15 cellular contexts compared by ENCODE assay signal in genomic region chr4:83947111-83947510, GRCh38.
A peak's percentile ranks its signal among the peaks of the same experiment; 100 is the strongest.
DNase-seq lines count a peak whose midpoint lies in the region; ATAC-seq and TF ChIP-seq lines count a peak whose summit lies in the region.
"Had no signal": no experiment of that assay in that cellular context is flagged by ENCODE, and none has a peak within 500 bp of the region (broad histone marks: within the 10 kb centered on the region; RNA-seq: fewer than 3 reads in every experiment).

No MANE protein-coding gene starts in this region.

- H3K27ac Mint-ChIP-seq in GM23338 (no peak overlapping the region), glutamatergic neuron (ENCODE audit: unreplicated experiment) (peak overlapping the region; percentile 11), T-cell (no peak overlapping the region)
- H3K27ac Mint-ChIP-seq: CD14-positive monocyte; CD8-positive, alpha-beta T cell; HFFc6 had no signal

- CTCF ChIA-PET in T-cell (lab: Charles Lee), result no interaction called here

- H3K27me3 ChIP-seq in GM23338 (ENCODE audit: insufficient read depth), result no peaks in the 10 kb centered on the region

- peaks cover 4% of the 10 kb centered on the region for H3K36me3 Mint-ChIP-seq in GM23338 (ENCODE audit: low read depth)
- H3K36me3 Mint-ChIP-seq in glutamatergic neuron (ENCODE audit: unreplicated experiment), result no peaks in the 10 kb centered on the region
- H3K36me3 Mint-ChIP-seq in T-cell, result no peaks in the 10 kb centered on the region
- H3K36me3 Mint-ChIP-seq: CD14-positive monocyte; CD8-positive, alpha-beta T cell had no signal

- no peaks in the 10 kb centered on the region for H3K4me1 ChIP-seq in GM23338 (ENCODE audit: insufficient read depth)
- H3K4me1 ChIP-seq: A549 had no signal

- H2AFZ ChIP-seq in GM23338, result peak overlapping the region; percentile 23

- H3K4me1 Mint-ChIP-seq in GM23338 (peaks cover 10% of the 10 kb centered on the region; the same call in 2 of the 3 replicates), glutamatergic neuron (ENCODE audit: low read depth, unreplicated experiment) (peaks cover 22% of the 10 kb centered on the region), T-cell (no peaks in the 10 kb centered on the region)
- H3K4me1 Mint-ChIP-seq: CD14-positive monocyte had no signal

- DNase-seq in GM23338 (ENCODE audit: low spot score) (no peak), SK-N-DZ (ENCODE audit: low spot score) (peak; percentile 86), glutamatergic neuron (peak; percentile 31), T-cell (no peak)
- DNase-seq: CD8-positive, alpha-beta T cell; COR-L47; DMS53; GF-D8; HCEC 1CT; HFFc6 had no signal

- H4K20me1 ChIP-seq in GM23338 (replicated peaks; ENCODE audit: insufficient read depth), result no peaks in the 10 kb centered on the region

- H3K27ac ChIP-seq in GM23338 (ENCODE audit: low read depth), result no peak overlapping the region
- H3K27ac ChIP-seq: A549, HL-60 had no signal

- POLR2A ChIA-PET in T-cell (lab: Charles Lee), result no interaction called here

- H3K4me2 ChIP-seq in GM23338, result no peak overlapping the region
- H3K4me2 ChIP-seq: A549 had no signal

- H3K9me3 Mint-ChIP-seq in GM23338 (peaks cover 17% of the 10 kb centered on the region; the same call in 2 of the 3 replicates), glutamatergic neuron (ENCODE audit: unreplicated experiment) (peaks cover 12% of the 10 kb centered on the region), T-cell (peaks cover 0 to 2% (median 0%) of the 10 kb centered on the region in 3 donors)
- H3K9me3 Mint-ChIP-seq: HFFc6 had no signal

- no peaks in the 10 kb centered on the region for H3K36me3 ChIP-seq in GM23338 (ENCODE audit: insufficient read depth)

- H3F3A ChIP-seq in GM23338 (replicated peaks; ENCODE audit: low read depth), result no peaks in the 10 kb centered on the region

- H3K27me3 Mint-ChIP-seq in GM23338 (ENCODE audit: insufficient read depth, low read depth, poor library complexity) (no peaks in the 10 kb centered on the region), glutamatergic neuron (ENCODE audit: unreplicated experiment) (peaks cover 2% of the 10 kb centered on the region), T-cell (no peaks in the 10 kb centered on the region)

- H3K4me3 Mint-ChIP-seq in GM23338, result no peak overlapping the region
- H3K4me3 Mint-ChIP-seq in glutamatergic neuron (ENCODE audit: unreplicated experiment), result no peak overlapping the region
- no peak overlapping the region for H3K4me3 Mint-ChIP-seq in T-cell
- H3K4me3 Mint-ChIP-seq: CD14-positive monocyte; CD8-positive, alpha-beta T cell; HFFc6 had no signal

- TF ChIP-seq CTCF in GM23338 (conservative IDR thresholded peaks at IDR 0.05; ENCODE audit: low read depth in 2 of 2) (no peak), glutamatergic neuron (IDR thresholded peaks at IDR 0.05; ENCODE audit: partially characterized antibody, unreplicated experiment) (no peak)

- ATAC-seq in GM23338 (no peak), GM18870 (IDR thresholded peaks at IDR 0.05; ENCODE audit: unreplicated experiment) (no peak), GM19467 (IDR thresholded peaks at IDR 0.05; ENCODE audit: unreplicated experiment) (no peak), T-cell (replicated peaks in 1 of 4) (no peak)
- ATAC-seq: A549; CD8-positive, alpha-beta T cell had no signal

- no peaks in the 10 kb centered on the region for H3K9me2 ChIP-seq in GM23338 (ENCODE audit: insufficient read depth)

- H3K4me3 ChIP-seq in GM23338, result no peak overlapping the region
- H3K4me3 ChIP-seq: A549 had no signal

- no peaks in the 10 kb centered on the region for H3K79me2 ChIP-seq in GM23338 (replicated peaks; ENCODE audit: insufficient read depth)

TF ChIP-seq in GM23338, 12 proteins besides CTCF, POLR2A, EP300 and RAD21:
- no peak for TF ChIP-seq ZNF462 (CRISPR knock-in tag; IDR thresholded peaks at IDR 0.05)
- TF ChIP-seq STAT1 (IDR thresholded peaks at IDR 0.05; ENCODE audit: unreplicated experiment), result no peak

Comparison
In these comparisons a context has a peak if more than half of its experiments do, and no peak if none do; other contexts are left out.
1. DNase-seq: peak in SK-N-DZ (single experiment) and glutamatergic neuron (single experiment); none in GM23338 (single experiment) and T-cell (0 of 34).